ENCODE assay signal across 23 cellular contexts in the genomic region with DNA sequence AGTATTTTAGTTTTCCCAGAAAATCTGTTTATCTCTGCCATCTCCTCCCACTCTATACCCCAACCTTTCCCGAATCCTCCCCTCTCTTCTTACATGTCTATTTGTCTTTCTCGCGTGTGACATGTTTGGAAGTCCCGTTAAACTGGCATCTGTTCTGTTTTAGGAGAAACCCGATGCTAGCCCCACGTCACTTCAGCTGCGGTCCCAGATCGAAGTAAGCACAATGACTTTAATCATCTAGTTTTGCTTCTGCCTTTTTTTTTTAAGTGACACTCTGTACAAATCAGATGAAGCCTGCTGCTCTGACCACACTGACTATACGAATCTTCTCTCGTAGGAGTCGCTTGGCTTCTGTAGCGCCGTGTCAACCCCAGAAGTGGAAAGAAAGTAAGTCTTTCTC.
DNase-seq lines count a peak whose midpoint lies in the region; ATAC-seq and TF ChIP-seq lines count a peak whose summit lies in the region.
"Had no signal": no experiment of that assay in that cellular context is flagged by ENCODE, and none has a peak within 500 bp of the region (broad histone marks: within the 10 kb centered on the region; RNA-seq: fewer than 3 reads in every experiment).

No MANE protein-coding gene starts in this region.

- no peak for ATAC-seq in GM21576 (IDR thresholded peaks at IDR 0.05; ENCODE audit: unreplicated experiment)
- ATAC-seq in HG02840 (IDR thresholded peaks at IDR 0.05; ENCODE audit: low FRiP score, unreplicated experiment): no peak
- ATAC-seq: Panc1; stimulated activated naive CD8-positive, alpha-beta T cell treated with anti-CD3 and anti-CD28 coated beads, Interleukin-15, amount 100 ng/mL, for 72 hours had no signal

- H3K36me3 Mint-ChIP-seq in dendritic cell treated with granulocyte-macrophage colony-stimulating factor and Interleukin-4, amounts not matched to agents 40 ng/mL and 50 ng/mL, for 4 days (ENCODE audit: low read depth): peaks cover 9% of the 10 kb centered on the region
- H3K36me3 Mint-ChIP-seq in osteocyte (ENCODE audit: unreplicated experiment): peaks cover 9% of the 10 kb centered on the region

- TF ChIP-seq POLR2A in prostate gland (IDR thresholded peaks at IDR 0.05): no peak

- H3K27me3 ChIP-seq in colonic mucosa: no peaks in the 10 kb centered on the region
- H3K27me3 ChIP-seq in prostate gland (replicated peaks; ENCODE audit: insufficient read depth): no peaks in the 10 kb centered on the region

- H3K9me3 ChIP-seq in colonic mucosa: no peaks in the 10 kb centered on the region
- no peaks in the 10 kb centered on the region for H3K9me3 ChIP-seq in prostate gland

- H3K9ac ChIP-seq in colonic mucosa (ENCODE audit: low read depth in 2 of 2, low read length in 2 of 2): no peak overlapping the region

- H3K4me1 ChIP-seq in colonic mucosa: no peaks in the 10 kb centered on the region
- no peaks in the 10 kb centered on the region for H3K4me1 ChIP-seq in prostate gland (replicated peaks)

- no peaks in the 10 kb centered on the region for H3K9me3 Mint-ChIP-seq in dendritic cell treated with granulocyte-macrophage colony-stimulating factor and Interleukin-4, amounts not matched to agents 40 ng/mL and 50 ng/mL, for 4 days
- H3K9me3 Mint-ChIP-seq in osteocyte (ENCODE audit: unreplicated experiment): no peaks in the 10 kb centered on the region
- H3K9me3 Mint-ChIP-seq: activated B cell treated with CpG ODN at 0.5 μM for 24 hours; activated T-helper 2 cell treated with anti-CD3 and anti-CD28 coated beads, Interferon-gamma antibody, Interleukin-2, Interleukin-4, amounts not matched to agents 10 μg/mL and 5 μg/mL and 100 μg/mL, durations not matched to agents 14 hours and 24 hours and 36 hours; neural crest cell; stimulated activated naive CD8-positive, alpha-beta T cell treated with anti-CD3 and anti-CD28 coated beads, Interleukin-15, amount 100 ng/mL, for 72 hours had no signal

- H3K36me3 ChIP-seq in colonic mucosa (no peaks in the 10 kb centered on the region), prostate gland (no peaks in the 10 kb centered on the region)

- H3K4me3 Mint-ChIP-seq in dendritic cell treated with granulocyte-macrophage colony-stimulating factor and Interleukin-4, amounts not matched to agents 40 ng/mL and 50 ng/mL, for 4 days: no peak overlapping the region
- H3K4me3 Mint-ChIP-seq in osteocyte (ENCODE audit: unreplicated experiment): no peak overlapping the region
- H3K4me3 Mint-ChIP-seq: activated B cell treated with CpG ODN at 0.5 μM for 24 hours; neural crest cell; stimulated activated naive CD8-positive, alpha-beta T cell treated with anti-CD3 and anti-CD28 coated beads, Interleukin-15, amount 100 ng/mL, for 72 hours had no signal

- intact Hi-C loops in dendritic cell treated with granulocyte-macrophage colony-stimulating factor and Interleukin-4, amounts not matched to agents 40 ng/mL and 50 ng/mL, for 4 days (cut with micrococcal nuclease): no loop called here
- intact Hi-C loops in colonic mucosa (cut with DNase I) (no loop called here), prostate gland (cut with DNase I) (no loop called here)

- DNase-seq in AG09309 (ENCODE audit: low read depth): no peak
- peak; percentile 90 for DNase-seq in NCI-H2171 treated with DMSO at 0.1 percent for 48 hours (lab: John Stamatoyannopoulos, UW)
- no peak for DNase-seq in osteocyte (ENCODE audit: extremely low spot score, unreplicated experiment)
- no peak for DNase-seq in colonic mucosa
- DNase-seq in prostate gland (ENCODE audit: low spot score): no peak
- DNase-seq: activated B cell treated with CpG ODN at 0.5 μM for 24 hours; AML-193; amygdala; Calu3; cerebellar nuclear complex; GDM1; glutamatergic neuron; mesendoderm; MM.1S; NCI-H2081; NCI-H69; stimulated activated naive CD8-positive, alpha-beta T cell treated with anti-CD3 and anti-CD28 coated beads, Interleukin-15, amount 100 ng/mL, for 72 hours had no signal

- no peak overlapping the region for H3K27ac ChIP-seq in colonic mucosa
- H3K27ac ChIP-seq in prostate gland: no peak overlapping the region

- H3K4me3 ChIP-seq in AG09309 (ENCODE audit: control insufficient read depth, low read depth, low read length) (peak overlapping the region; percentile 1; the same call in 1 of the 2 replicates), colonic mucosa (no peak overlapping the region), prostate gland (no peak overlapping the region)

- peak overlapping the region; percentile 14 for H3K27ac Mint-ChIP-seq in dendritic cell treated with granulocyte-macrophage colony-stimulating factor and Interleukin-4, amounts not matched to agents 40 ng/mL and 50 ng/mL, for 4 days
- peak overlapping the region; percentile 84 for H3K27ac Mint-ChIP-seq in osteocyte (ENCODE audit: unreplicated experiment)
- H3K27ac Mint-ChIP-seq: activated B cell treated with CpG ODN at 0.5 μM for 24 hours; activated T-helper 2 cell treated with anti-CD3 and anti-CD28 coated beads, Interferon-gamma antibody, Interleukin-2, Interleukin-4, amounts not matched to agents 10 μg/mL and 5 μg/mL and 100 μg/mL, durations not matched to agents 14 hours and 24 hours and 36 hours; stimulated activated naive CD8-positive, alpha-beta T cell treated with anti-CD3 and anti-CD28 coated beads, Interleukin-15, amount 100 ng/mL, for 72 hours had no signal

- no peak for TF ChIP-seq CTCF in AG09309 (IDR thresholded peaks at IDR 0.05; ENCODE audit: control insufficient read depth, insufficient read depth, low read depth, low read length, missing control alignments)
- no peak for TF ChIP-seq CTCF in osteocyte (IDR thresholded peaks at IDR 0.05)
- no peak for TF ChIP-seq CTCF in colonic mucosa (IDR thresholded peaks at IDR 0.05)
- TF ChIP-seq CTCF in prostate gland (IDR thresholded peaks at IDR 0.05): no peak

- peaks cover 9% of the 10 kb centered on the region for H3K27me3 Mint-ChIP-seq in dendritic cell treated with granulocyte-macrophage colony-stimulating factor and Interleukin-4, amounts not matched to agents 40 ng/mL and 50 ng/mL, for 4 days
- H3K27me3 Mint-ChIP-seq in osteocyte (ENCODE audit: unreplicated experiment): no peaks in the 10 kb centered on the region

- 61% methylated on average over 13 of the region's 13 CpGs for WGBS in prostate gland

- H3K4me1 Mint-ChIP-seq in dendritic cell treated with granulocyte-macrophage colony-stimulating factor and Interleukin-4, amounts not matched to agents 40 ng/mL and 50 ng/mL, for 4 days (ENCODE audit: low read depth): peaks cover 10% of the 10 kb centered on the region
- peaks cover 65% of the 10 kb centered on the region for H3K4me1 Mint-ChIP-seq in osteocyte (ENCODE audit: unreplicated experiment)
